In the genomic region with DNA sequence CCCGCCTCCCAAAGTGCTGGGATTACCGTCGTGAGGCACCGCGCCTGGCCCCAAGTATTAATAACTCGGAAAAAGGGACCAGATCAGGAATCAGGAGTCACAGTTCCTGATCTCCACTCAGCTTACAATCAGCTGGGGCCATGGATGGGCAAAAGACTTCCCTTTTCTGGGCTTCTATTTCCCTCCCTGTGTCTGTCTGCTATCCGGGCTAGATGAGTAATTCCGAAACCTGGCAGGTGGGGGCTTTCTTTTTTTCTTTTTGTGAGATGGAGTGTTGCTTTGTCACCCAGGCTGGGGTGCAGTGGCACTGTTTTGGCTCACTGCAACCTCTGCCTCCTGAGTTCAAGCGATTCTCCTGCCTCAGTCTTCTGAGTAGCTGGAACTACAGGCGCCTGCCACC, we compare ENCODE assay signal across 11 cellular contexts. TPM values are rescaled to one million over a fixed set of nuclear protein-coding genes. Genes with fewer than 3 reads are reported as not detected.
DNase-seq lines count a peak whose midpoint lies in the region; ATAC-seq, FAIRE-seq and TF ChIP-seq lines count a peak whose summit lies in the region.
"Had no signal": no experiment of that assay in that cellular context is flagged by ENCODE, and none has a peak within 500 bp of the region (broad histone marks: within the 10 kb centered on the region; RNA-seq: fewer than 3 reads in every experiment).

No MANE protein-coding gene starts in this region.

- H3K27me3 Mint-ChIP-seq in activated naive CD4-positive, alpha-beta T cell treated with anti-CD3 and anti-CD28 coated beads, Interleukin-2, amount 10 ng/mL, durations not matched to agents 7 days and 5 days = no peaks in the 10 kb centered on the region
- H3K27me3 Mint-ChIP-seq: naive B cell had no signal

- TF ChIP-seq EP300 in sigmoid colon (IDR thresholded peaks at IDR 0.05) = no peak

- H3K9me3 ChIP-seq in sigmoid colon = no peaks in the 10 kb centered on the region

- intact Hi-C loops in sigmoid colon (cut with DNase I) = loop anchor here (5.0 kb wide), 3 partner anchors 252 to 1022 kb away; partner anchors contain the start of gene ZMIZ1

- peak overlapping the region; percentile 26 for H3K27ac Mint-ChIP-seq in activated naive CD4-positive, alpha-beta T cell treated with anti-CD3 and anti-CD28 coated beads, Interleukin-2, amount 10 ng/mL, durations not matched to agents 7 days and 5 days

- WGBS in sigmoid colon, 2 donors = 63 to 74% methylated on average over 10 of the region's 10 CpGs

- H3K4me3 Mint-ChIP-seq in activated naive CD4-positive, alpha-beta T cell treated with anti-CD3 and anti-CD28 coated beads, Interleukin-2, amount 10 ng/mL, durations not matched to agents 7 days and 5 days = no peak overlapping the region
- H3K4me3 Mint-ChIP-seq: naive B cell had no signal

- no peak for FAIRE-seq in frontal cortex (lab: Jason Lieb, UNC)

- DNase-seq in activated naive CD4-positive, alpha-beta T cell treated with anti-CD3 and anti-CD28 coated beads, Interleukin-2, amount 10 ng/mL, durations not matched to agents 7 days and 5 days = peak; percentile 38
- DNase-seq in occipital lobe (lab: John Stamatoyannopoulos, UW) = no peak
- no peak for DNase-seq in NCI-H1930 (lab: John Stamatoyannopoulos, UW)
- DNase-seq in frontal cortex (ENCODE audit: low spot score in 2 of 2) = no peak
- DNase-seq in sigmoid colon = no peak
- DNase-seq: naive B cell, NCI-H1694 had no signal

- peaks cover 0 to 32% (median 18%) of the 10 kb centered on the region in 4 donors for H3K36me3 ChIP-seq in sigmoid colon

- peaks cover 29% of the 10 kb centered on the region for H3K4me1 Mint-ChIP-seq in activated naive CD4-positive, alpha-beta T cell treated with anti-CD3 and anti-CD28 coated beads, Interleukin-2, amount 10 ng/mL, durations not matched to agents 7 days and 5 days

- no peak for TF ChIP-seq CTCF in sigmoid colon (IDR thresholded peaks at IDR 0.05)

- H3K27me3 ChIP-seq in sigmoid colon = no peaks in the 10 kb centered on the region

- TF ChIP-seq POLR2A in sigmoid colon (IDR thresholded peaks at IDR 0.05) = no peak

- H3K27ac ChIP-seq in sigmoid colon = no peak overlapping the region
- H3K27ac ChIP-seq: epithelial cell of prostate had no signal

- H3K4me1 ChIP-seq in sigmoid colon = peaks cover 0 to 16% (median 9%) of the 10 kb centered on the region in 4 donors

- peaks cover 19% of the 10 kb centered on the region for H3K36me3 Mint-ChIP-seq in activated naive CD4-positive, alpha-beta T cell treated with anti-CD3 and anti-CD28 coated beads, Interleukin-2, amount 10 ng/mL, durations not matched to agents 7 days and 5 days

- ATAC-seq in GM18517 (IDR thresholded peaks at IDR 0.05; ENCODE audit: unreplicated experiment) = peak; percentile 67
- ATAC-seq in GM21423 (IDR thresholded peaks at IDR 0.05; ENCODE audit: unreplicated experiment) = peak; percentile 75
- ATAC-seq in HG03378 (IDR thresholded peaks at IDR 0.05; ENCODE audit: unreplicated experiment) = peak; percentile 80

- CTCF ChIA-PET in activated naive CD4-positive, alpha-beta T cell treated with anti-CD3 and anti-CD28 coated beads, Interleukin-2, amount 10 ng/mL, durations not matched to agents 7 days and 5 days (lab: Charles Lee) = interaction anchor here (3.0 to 5.7 kb wide), 2 partner anchors 393 to 1150 kb away, joined by 9 to 62 read pairs; no protein-coding TSS in a partner anchor

- H3K4me3 ChIP-seq in sigmoid colon = no peak overlapping the region

- no peaks in the 10 kb centered on the region for H3K9me3 Mint-ChIP-seq in activated naive CD4-positive, alpha-beta T cell treated with anti-CD3 and anti-CD28 coated beads, Interleukin-2, amount 10 ng/mL, durations not matched to agents 7 days and 5 days
- H3K9me3 Mint-ChIP-seq: naive B cell had no signal

RNA-seq across cellular contexts. Expression of gene RPS24, which starts 11.6 kb away (rescaled TPM):
- 2,905 TPM for total RNA-seq in occipital lobe
- total RNA-seq in frontal cortex = 2,828 TPM
- total RNA-seq in sigmoid colon = 1,000 to 10,000 TPM; 2,487 to 3,724 (median 3,119) TPM
- 1,000 to 10,000 TPM; 5,419 to 7,696 (median 5,671) TPM for polyA plus RNA-seq in sigmoid colon

RNA-seq across cellular contexts. Expression of gene POLR3A, which starts 15.9 kb away (rescaled TPM):
- 39.5 TPM for total RNA-seq in occipital lobe
- total RNA-seq in frontal cortex = 39.1 TPM
- total RNA-seq in sigmoid colon = 10 to 100 TPM in 2 of 4 donors, 1 to 10 TPM in 2; 9.6 to 13.0 (median 11.0) TPM
- 1 to 10 TPM; 1.6 to 7.7 (median 2.4) TPM for polyA plus RNA-seq in sigmoid colon
